ENCODE assay signal across 1 cellular context in the genomic region with DNA sequence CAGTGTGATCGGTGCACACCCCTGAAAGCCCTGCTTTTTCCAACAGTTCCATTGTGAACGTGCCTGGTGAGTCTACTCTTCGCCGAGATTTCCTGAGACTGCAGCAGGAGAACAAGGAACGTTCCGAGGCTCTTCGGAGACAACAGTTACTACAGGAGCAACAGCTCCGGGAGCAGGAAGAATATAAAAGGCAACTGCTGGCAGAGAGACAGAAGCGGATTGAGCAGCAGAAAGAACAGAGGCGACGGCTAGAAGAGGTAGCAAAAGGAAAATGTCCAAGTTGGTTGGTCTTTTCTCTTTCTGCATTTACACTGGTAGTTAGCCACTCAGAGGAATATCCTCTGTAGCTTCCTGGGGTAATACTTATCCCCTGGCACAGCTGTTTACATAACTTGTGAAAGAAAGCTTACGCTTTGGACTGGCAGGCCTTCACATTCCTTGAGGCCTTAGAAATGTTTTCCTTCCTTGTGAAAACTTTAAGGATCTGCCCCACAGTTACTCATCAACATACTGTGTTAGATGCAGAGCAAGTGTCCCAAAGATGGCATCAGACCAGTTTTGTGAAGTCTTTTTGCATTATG.
TF ChIP-seq lines count a peak whose summit lies in the region.

No MANE protein-coding gene starts in this region.

TF ChIP-seq in GM23338, 12 proteins besides CTCF, POLR2A, EP300 and RAD21 (continued from another document):
- TF ChIP-seq ZNF462 (CRISPR knock-in tag; IDR thresholded peaks at IDR 0.05) = no peak
- TF ChIP-seq ZNF331 (CRISPR knock-in tag; IDR thresholded peaks at IDR 0.05; ENCODE audit: low read depth) = no peak
- TF ChIP-seq, protein P1, sequence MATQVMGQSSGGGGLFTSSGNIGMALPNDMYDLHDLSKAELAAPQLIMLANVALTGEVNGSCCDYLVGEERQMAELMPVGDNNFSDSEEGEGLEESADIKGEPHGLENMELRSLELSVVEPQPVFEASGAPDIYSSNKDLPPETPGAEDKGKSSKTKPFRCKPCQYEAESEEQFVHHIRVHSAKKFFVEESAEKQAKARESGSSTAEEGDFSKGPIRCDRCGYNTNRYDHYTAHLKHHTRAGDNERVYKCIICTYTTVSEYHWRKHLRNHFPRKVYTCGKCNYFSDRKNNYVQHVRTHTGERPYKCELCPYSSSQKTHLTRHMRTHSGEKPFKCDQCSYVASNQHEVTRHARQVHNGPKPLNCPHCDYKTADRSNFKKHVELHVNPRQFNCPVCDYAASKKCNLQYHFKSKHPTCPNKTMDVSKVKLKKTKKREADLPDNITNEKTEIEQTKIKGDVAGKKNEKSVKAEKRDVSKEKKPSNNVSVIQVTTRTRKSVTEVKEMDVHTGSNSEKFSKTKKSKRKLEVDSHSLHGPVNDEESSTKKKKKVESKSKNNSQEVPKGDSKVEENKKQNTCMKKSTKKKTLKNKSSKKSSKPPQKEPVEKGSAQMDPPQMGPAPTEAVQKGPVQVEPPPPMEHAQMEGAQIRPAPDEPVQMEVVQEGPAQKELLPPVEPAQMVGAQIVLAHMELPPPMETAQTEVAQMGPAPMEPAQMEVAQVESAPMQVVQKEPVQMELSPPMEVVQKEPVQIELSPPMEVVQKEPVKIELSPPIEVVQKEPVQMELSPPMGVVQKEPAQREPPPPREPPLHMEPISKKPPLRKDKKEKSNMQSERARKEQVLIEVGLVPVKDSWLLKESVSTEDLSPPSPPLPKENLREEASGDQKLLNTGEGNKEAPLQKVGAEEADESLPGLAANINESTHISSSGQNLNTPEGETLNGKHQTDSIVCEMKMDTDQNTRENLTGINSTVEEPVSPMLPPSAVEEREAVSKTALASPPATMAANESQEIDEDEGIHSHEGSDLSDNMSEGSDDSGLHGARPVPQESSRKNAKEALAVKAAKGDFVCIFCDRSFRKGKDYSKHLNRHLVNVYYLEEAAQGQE (IDR thresholded peaks at IDR 0.05; ENCODE audit: unreplicated experiment) = no peak
